Comparison of ENCODE assay signal across 1 cellular context in the genomic region with DNA sequence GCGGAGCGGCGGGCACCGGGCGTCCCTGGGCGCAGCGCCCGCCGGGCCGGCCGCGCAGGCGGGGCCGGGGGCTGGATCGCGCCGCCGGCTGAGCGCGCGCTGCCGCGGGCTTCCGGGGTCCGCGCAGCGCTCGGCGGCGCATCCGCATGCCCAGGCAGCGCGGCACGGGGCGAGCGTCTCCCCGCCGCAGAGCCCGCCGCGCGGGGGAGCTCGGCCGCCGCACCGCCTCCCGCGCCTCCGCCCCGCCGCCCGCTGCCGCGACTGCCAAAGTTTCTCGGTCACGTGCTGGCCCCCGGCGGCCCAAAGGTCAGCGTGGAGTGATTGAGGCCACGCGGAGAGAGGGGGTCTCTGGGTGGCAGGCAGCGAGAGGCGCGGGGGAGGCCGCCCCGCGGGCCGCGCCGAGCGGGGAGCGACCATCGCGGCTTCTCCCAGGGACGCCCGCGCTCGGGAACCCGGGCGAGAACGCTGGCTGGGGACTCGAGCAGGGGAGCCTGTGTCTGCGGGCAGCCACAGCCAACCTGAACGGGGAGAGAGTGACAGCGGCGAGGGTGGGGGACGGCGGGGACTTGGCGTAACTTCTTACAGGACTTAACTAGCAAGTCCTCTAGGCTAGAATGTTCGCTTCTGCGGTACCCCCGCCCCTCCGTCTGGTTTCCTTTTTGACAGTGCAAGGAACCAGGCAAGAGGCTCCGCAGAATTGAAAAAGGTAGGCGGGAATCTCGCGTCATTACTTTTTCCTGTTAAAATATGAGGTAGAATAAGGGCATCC.
TF ChIP-seq lines count a peak whose summit lies in the region.

TSS of gene ILDR2 (minus strand) at position 180 of the 769 bp plus-strand sequence. CDS start 272 bp downstream, outside the sequence.

TF ChIP-seq in K562, 482 proteins besides CTCF, POLR2A, EP300 and RAD21 (continued from another document and continues in another):
- TF ChIP-seq CREB3L1 (IDR thresholded peaks at IDR 0.05; ENCODE audit: borderline replicate concordance, low read depth) (peak; percentile 43; the same call in 1 of the 2 replicates), USF2 (CRISPR knock-in tag; IDR thresholded peaks at IDR 0.05) (peak; percentile 79), SOX6 (IDR thresholded peaks at IDR 0.05) (no peak), YBX1 (IDR thresholded peaks at IDR 0.05) (no peak), NFIC (IDR thresholded peaks at IDR 0.05) (0 out of 2 replicates have a peak, but pooled peaks have one; percentile 13), RFX1 (IDR thresholded peaks at IDR 0.05) (no peak), ZNF324 (CRISPR knock-in tag; IDR thresholded peaks at IDR 0.05) (no peak), RBBP5 (IDR thresholded peaks at IDR 0.05; ENCODE audit: borderline replicate concordance, insufficient read depth, low read length, poor library complexity, severe bottlenecking) (peak; percentile 58), ZBTB43 (CRISPR knock-in tag; IDR thresholded peaks at IDR 0.05) (no peak), SIN3A (IDR thresholded peaks at IDR 0.05; ENCODE audit: borderline replicate concordance in 2 of 2, control insufficient read depth in 1 of 2, low read depth in 2 of 2, low read length in 2 of 2) (no peak), KAT8 (IDR thresholded peaks at IDR 0.05; ENCODE audit: low read depth) (no peak), E2F8 (IDR thresholded peaks at IDR 0.05; ENCODE audit: low read depth, partially characterized antibody) (no peak), ZFP36 (IDR thresholded peaks at IDR 0.05; ENCODE audit: low read depth, low read length, partially characterized antibody) (no peak), ZNF655 (CRISPR knock-in tag; IDR thresholded peaks at IDR 0.05) (no peak), NR2C1 (IDR thresholded peaks at IDR 0.05) (no peak), NR2C1 (tag; IDR thresholded peaks at IDR 0.05) (no peak), RFX5 (IDR thresholded peaks at IDR 0.05; ENCODE audit: low read depth, low read length) (no peak), DMBX1 (CRISPR knock-in tag; IDR thresholded peaks at IDR 0.05; ENCODE audit: borderline replicate concordance) (no peak), ZNF354B (CRISPR knock-in tag; IDR thresholded peaks at IDR 0.05) (no peak), ZNF121 (CRISPR knock-in tag; conservative IDR thresholded peaks at IDR 0.05) (no peak), CREM (IDR thresholded peaks at IDR 0.05; ENCODE audit: low read depth) (no peak), EZH2 (IDR thresholded peaks at IDR 0.05; ENCODE audit: borderline replicate concordance, low read depth, low read length) (no peak), ZNF778 (CRISPR knock-in tag; IDR thresholded peaks at IDR 0.05) (no peak), MTA3 (IDR thresholded peaks at IDR 0.05; ENCODE audit: borderline replicate concordance) (peak; percentile 60; the same call in 1 of the 2 replicates), NFXL1 (CRISPR knock-in tag; IDR thresholded peaks at IDR 0.05) (no peak), BCL6 (CRISPR knock-in tag; IDR thresholded peaks at IDR 0.05) (no peak), ZKSCAN3 (CRISPR knock-in tag; IDR thresholded peaks at IDR 0.05) (no peak), FOXK1 (CRISPR knock-in tag; IDR thresholded peaks at IDR 0.05; ENCODE audit: borderline replicate concordance) (no peak), ZHX1 (conservative IDR thresholded peaks at IDR 0.05; ENCODE audit: low read length) (no peak), LCOR (CRISPR knock-in tag; IDR thresholded peaks at IDR 0.05) (no peak), ZFP1 (CRISPR knock-in tag; IDR thresholded peaks at IDR 0.05) (no peak), ZBED1 (IDR thresholded peaks at IDR 0.05) (no peak)
- TF ChIP-seq, protein P1, sequence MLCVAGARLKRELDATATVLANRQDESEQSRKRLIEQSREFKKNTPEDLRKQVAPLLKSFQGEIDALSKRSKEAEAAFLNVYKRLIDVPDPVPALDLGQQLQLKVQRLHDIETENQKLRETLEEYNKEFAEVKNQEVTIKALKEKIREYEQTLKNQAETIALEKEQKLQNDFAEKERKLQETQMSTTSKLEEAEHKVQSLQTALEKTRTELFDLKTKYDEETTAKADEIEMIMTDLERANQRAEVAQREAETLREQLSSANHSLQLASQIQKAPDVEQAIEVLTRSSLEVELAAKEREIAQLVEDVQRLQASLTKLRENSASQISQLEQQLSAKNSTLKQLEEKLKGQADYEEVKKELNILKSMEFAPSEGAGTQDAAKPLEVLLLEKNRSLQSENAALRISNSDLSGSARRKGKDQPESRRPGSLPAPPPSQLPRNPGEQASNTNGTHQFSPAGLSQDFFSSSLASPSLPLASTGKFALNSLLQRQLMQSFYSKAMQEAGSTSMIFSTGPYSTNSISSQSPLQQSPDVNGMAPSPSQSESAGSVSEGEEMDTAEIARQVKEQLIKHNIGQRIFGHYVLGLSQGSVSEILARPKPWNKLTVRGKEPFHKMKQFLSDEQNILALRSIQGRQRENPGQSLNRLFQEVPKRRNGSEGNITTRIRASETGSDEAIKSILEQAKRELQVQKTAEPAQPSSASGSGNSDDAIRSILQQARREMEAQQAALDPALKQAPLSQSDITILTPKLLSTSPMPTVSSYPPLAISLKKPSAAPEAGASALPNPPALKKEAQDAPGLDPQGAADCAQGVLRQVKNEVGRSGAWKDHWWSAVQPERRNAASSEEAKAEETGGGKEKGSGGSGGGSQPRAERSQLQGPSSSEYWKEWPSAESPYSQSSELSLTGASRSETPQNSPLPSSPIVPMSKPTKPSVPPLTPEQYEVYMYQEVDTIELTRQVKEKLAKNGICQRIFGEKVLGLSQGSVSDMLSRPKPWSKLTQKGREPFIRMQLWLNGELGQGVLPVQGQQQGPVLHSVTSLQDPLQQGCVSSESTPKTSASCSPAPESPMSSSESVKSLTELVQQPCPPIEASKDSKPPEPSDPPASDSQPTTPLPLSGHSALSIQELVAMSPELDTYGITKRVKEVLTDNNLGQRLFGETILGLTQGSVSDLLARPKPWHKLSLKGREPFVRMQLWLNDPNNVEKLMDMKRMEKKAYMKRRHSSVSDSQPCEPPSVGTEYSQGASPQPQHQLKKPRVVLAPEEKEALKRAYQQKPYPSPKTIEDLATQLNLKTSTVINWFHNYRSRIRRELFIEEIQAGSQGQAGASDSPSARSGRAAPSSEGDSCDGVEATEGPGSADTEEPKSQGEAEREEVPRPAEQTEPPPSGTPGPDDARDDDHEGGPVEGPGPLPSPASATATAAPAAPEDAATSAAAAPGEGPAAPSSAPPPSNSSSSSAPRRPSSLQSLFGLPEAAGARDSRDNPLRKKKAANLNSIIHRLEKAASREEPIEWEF (CRISPR knock-in tag; IDR thresholded peaks at IDR 0.05): no peak
- TF ChIP-seq, protein P2, sequence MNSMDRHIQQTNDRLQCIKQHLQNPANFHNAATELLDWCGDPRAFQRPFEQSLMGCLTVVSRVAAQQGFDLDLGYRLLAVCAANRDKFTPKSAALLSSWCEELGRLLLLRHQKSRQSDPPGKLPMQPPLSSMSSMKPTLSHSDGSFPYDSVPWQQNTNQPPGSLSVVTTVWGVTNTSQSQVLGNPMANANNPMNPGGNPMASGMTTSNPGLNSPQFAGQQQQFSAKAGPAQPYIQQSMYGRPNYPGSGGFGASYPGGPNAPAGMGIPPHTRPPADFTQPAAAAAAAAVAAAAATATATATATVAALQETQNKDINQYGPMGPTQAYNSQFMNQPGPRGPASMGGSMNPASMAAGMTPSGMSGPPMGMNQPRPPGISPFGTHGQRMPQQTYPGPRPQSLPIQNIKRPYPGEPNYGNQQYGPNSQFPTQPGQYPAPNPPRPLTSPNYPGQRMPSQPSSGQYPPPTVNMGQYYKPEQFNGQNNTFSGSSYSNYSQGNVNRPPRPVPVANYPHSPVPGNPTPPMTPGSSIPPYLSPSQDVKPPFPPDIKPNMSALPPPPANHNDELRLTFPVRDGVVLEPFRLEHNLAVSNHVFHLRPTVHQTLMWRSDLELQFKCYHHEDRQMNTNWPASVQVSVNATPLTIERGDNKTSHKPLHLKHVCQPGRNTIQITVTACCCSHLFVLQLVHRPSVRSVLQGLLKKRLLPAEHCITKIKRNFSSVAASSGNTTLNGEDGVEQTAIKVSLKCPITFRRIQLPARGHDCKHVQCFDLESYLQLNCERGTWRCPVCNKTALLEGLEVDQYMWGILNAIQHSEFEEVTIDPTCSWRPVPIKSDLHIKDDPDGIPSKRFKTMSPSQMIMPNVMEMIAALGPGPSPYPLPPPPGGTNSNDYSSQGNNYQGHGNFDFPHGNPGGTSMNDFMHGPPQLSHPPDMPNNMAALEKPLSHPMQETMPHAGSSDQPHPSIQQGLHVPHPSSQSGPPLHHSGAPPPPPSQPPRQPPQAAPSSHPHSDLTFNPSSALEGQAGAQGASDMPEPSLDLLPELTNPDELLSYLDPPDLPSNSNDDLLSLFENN (IDR thresholded peaks at IDR 0.05; ENCODE audit: low read depth in 2 of 2, low read length in 2 of 2): no peak
- TF ChIP-seq, protein P3, sequence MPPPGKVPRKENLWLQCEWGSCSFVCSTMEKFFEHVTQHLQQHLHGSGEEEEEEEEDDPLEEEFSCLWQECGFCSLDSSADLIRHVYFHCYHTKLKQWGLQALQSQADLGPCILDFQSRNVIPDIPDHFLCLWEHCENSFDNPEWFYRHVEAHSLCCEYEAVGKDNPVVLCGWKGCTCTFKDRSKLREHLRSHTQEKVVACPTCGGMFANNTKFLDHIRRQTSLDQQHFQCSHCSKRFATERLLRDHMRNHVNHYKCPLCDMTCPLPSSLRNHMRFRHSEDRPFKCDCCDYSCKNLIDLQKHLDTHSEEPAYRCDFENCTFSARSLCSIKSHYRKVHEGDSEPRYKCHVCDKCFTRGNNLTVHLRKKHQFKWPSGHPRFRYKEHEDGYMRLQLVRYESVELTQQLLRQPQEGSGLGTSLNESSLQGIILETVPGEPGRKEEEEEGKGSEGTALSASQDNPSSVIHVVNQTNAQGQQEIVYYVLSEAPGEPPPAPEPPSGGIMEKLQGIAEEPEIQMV (tag; conservative IDR thresholded peaks at IDR 0.05; ENCODE audit: low read depth): no peak
